ENCODE assay signal across 1 cellular context in genomic region chr20:50720582-50720981, GRCh38.
TF ChIP-seq lines count a peak whose summit lies in the region.

No MANE protein-coding gene starts in this region.

TF ChIP-seq in GM12878, 131 proteins besides CTCF, POLR2A, EP300 and RAD21:
- TF ChIP-seq SIX5 (IDR thresholded peaks at IDR 0.05; ENCODE audit: low read depth, low read length, severe bottlenecking) (no peak), ETV6 (conservative IDR thresholded peaks at IDR 0.05 in 1 of 2, IDR thresholded peaks at IDR 0.05 in 1 of 2; ENCODE audit: borderline replicate concordance in 1 of 2, low read depth in 1 of 2) (peak in 1 of 2 experiments; percentile 75; a peak in 1 of 4 replicates), JUND (IDR thresholded peaks at IDR 0.05; ENCODE audit: low read depth, low read length) (no peak), NFXL1 (IDR thresholded peaks at IDR 0.05; ENCODE audit: borderline replicate concordance) (peak; percentile 57; the same call in 1 of the 2 replicates)
